Comparison of ENCODE assay signal across 8 cellular contexts in the genomic region with DNA sequence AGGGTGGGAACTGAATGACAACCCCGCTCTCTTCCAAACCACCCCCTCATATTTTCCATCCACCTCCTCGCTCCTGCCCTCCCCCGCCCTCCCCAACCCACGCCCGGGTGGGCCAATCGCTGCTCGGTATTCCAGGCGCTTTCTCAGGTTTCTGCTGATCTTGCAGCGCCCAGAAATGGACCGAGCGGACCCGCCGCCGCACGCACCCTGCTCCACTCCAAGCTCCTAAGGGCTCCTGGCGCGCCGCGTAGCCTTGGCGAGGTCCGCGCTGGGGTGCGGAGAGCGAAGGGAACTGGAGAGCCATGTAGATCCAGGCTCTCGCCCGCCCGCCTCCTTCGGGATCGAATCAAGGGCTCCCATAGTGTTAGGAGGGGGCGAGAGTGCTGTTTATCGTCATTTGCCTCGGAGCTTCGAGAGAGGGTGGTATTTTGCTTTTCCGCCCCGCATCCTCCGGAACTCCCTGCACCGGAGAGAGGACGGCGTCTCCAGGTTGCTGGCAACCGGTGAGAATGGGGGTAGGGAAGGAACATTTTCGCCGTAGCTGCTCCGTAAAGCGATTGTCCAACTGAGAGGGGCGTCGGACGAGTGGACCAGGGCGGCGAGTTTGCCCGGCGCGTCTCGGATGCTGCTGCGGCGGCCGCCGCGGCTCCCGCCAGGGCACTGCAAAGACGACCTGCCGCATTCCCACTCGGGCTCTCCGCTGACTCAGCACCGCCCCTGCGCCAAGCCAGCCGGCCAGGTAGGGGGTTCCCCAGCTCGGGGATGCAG. TPM values are rescaled to one million over a fixed set of nuclear protein-coding genes. Genes with fewer than 3 reads are reported as not detected.
DNase-seq lines count a peak whose midpoint lies in the region; ATAC-seq and TF ChIP-seq lines count a peak whose summit lies in the region.

A gene (plus strand): TSS at position 172 of the 768 bp plus-strand sequence. CDS start 1,474 bp downstream, outside the sequence.

- no peak within 1 kb of the TSS for H3K27ac Mint-ChIP-seq in activated CD4-positive, alpha-beta T cell treated with anti-CD3 and anti-CD28 coated beads, Interleukin-2, amount 10 ng/mL, durations not matched to agents 24 days and 14 days
- peak within 1 kb of the TSS; percentile 55 for H3K27ac Mint-ChIP-seq in activated CD8-positive, alpha-beta memory T cell treated with anti-CD3 and anti-CD28 coated beads, Interleukin-2, amount 10 ng/mL, durations not matched to agents 7 days and 5 days

- H3K4me1 Mint-ChIP-seq in activated CD4-positive, alpha-beta T cell treated with anti-CD3 and anti-CD28 coated beads, Interleukin-2, amount 10 ng/mL, durations not matched to agents 24 days and 14 days: peaks cover 15% of the 10 kb centered on the region
- peaks cover 16% of the 10 kb centered on the region for H3K4me1 Mint-ChIP-seq in activated CD8-positive, alpha-beta memory T cell treated with anti-CD3 and anti-CD28 coated beads, Interleukin-2, amount 10 ng/mL, durations not matched to agents 7 days and 5 days

- H3K4me3 ChIP-seq in cardiac muscle cell: peak within 1 kb of the TSS; percentile 29

- H3K9me3 ChIP-seq in cardiac muscle cell (ENCODE audit: low read depth): no peaks in the 10 kb centered on the region

- peaks cover 45% of the 10 kb centered on the region for H3K27me3 Mint-ChIP-seq in activated CD4-positive, alpha-beta T cell treated with anti-CD3 and anti-CD28 coated beads, Interleukin-2, amount 10 ng/mL, durations not matched to agents 24 days and 14 days
- peaks cover 55% of the 10 kb centered on the region for H3K27me3 Mint-ChIP-seq in activated CD8-positive, alpha-beta memory T cell treated with anti-CD3 and anti-CD28 coated beads, Interleukin-2, amount 10 ng/mL, durations not matched to agents 7 days and 5 days

- CTCF ChIA-PET in activated CD8-positive, alpha-beta memory T cell treated with anti-CD3 and anti-CD28 coated beads, Interleukin-2, amount 10 ng/mL, durations not matched to agents 7 days and 5 days (lab: Charles Lee): interaction anchor here (1.1 to 1.7 kb wide), 3 partner anchors 12 to 61 kb away, joined by 3 to 5 read pairs (median 4); no protein-coding TSS in a partner anchor

- H3K36me3 ChIP-seq in cardiac muscle cell: no peaks in the 10 kb centered on the region

- H3K9me3 Mint-ChIP-seq in activated CD4-positive, alpha-beta T cell treated with anti-CD3 and anti-CD28 coated beads, Interleukin-2, amount 10 ng/mL, durations not matched to agents 24 days and 14 days: no peaks in the 10 kb centered on the region
- peaks cover 2% of the 10 kb centered on the region for H3K9me3 Mint-ChIP-seq in activated CD8-positive, alpha-beta memory T cell treated with anti-CD3 and anti-CD28 coated beads, Interleukin-2, amount 10 ng/mL, durations not matched to agents 7 days and 5 days (ENCODE audit: low read depth)

- no peaks in the 10 kb centered on the region for H3K36me3 Mint-ChIP-seq in activated CD4-positive, alpha-beta T cell treated with anti-CD3 and anti-CD28 coated beads, Interleukin-2, amount 10 ng/mL, durations not matched to agents 24 days and 14 days (ENCODE audit: low read depth)
- peaks cover 2% of the 10 kb centered on the region for H3K36me3 Mint-ChIP-seq in activated CD8-positive, alpha-beta memory T cell treated with anti-CD3 and anti-CD28 coated beads, Interleukin-2, amount 10 ng/mL, durations not matched to agents 7 days and 5 days

- intact Hi-C loops in activated CD4-positive, alpha-beta T cell treated with anti-CD3 and anti-CD28 coated beads, Interleukin-2, amount 10 ng/mL, durations not matched to agents 24 days and 14 days (cut with micrococcal nuclease): no loop called here

- no peak for TF ChIP-seq CTCF in cardiac muscle cell (IDR thresholded peaks at IDR 0.05; ENCODE audit: low read depth, low read length)

- peaks cover 99% of the 10 kb centered on the region for H3K27me3 ChIP-seq in cardiac muscle cell

- ATAC-seq in activated CD8-positive, alpha-beta memory T cell treated with anti-CD3 and anti-CD28 coated beads, Interleukin-2, amount 10 ng/mL, durations not matched to agents 7 days and 5 days: no peak
- no peak for ATAC-seq in HG03342 (IDR thresholded peaks at IDR 0.05; ENCODE audit: unreplicated experiment)

- peak within 1 kb of the TSS; percentile 85 for H3K4me3 Mint-ChIP-seq in activated CD4-positive, alpha-beta T cell treated with anti-CD3 and anti-CD28 coated beads, Interleukin-2, amount 10 ng/mL, durations not matched to agents 24 days and 14 days
- H3K4me3 Mint-ChIP-seq in activated CD8-positive, alpha-beta memory T cell treated with anti-CD3 and anti-CD28 coated beads, Interleukin-2, amount 10 ng/mL, durations not matched to agents 7 days and 5 days: peak within 1 kb of the TSS; percentile 78

- no peak within 1 kb of the TSS for H3K27ac ChIP-seq in cardiac muscle cell

- DNase-seq in activated CD4-positive, alpha-beta T cell treated with anti-CD3 and anti-CD28 coated beads, Interleukin-2, amount 10 ng/mL, durations not matched to agents 24 days and 14 days: peak; percentile 63
- DNase-seq in activated CD4-positive, alpha-beta T cell treated with anti-CD3 and anti-CD28 coated beads, Interleukin-2, amount 50 U/mL, for 4 hours: no peak
- no peak for DNase-seq in activated CD8-positive, alpha-beta memory T cell treated with anti-CD3 and anti-CD28 coated beads, Interleukin-2, amount 10 ng/mL, durations not matched to agents 7 days and 5 days
- DNase-seq in cardiac muscle cell (ENCODE audit: low read depth in 1 of 2, low spot score in 1 of 2) (peak; percentile 19 to 70), putamen (ENCODE audit: low spot score) (peak; percentile 40), HUDEP-2 (lab: John Stamatoyannopoulos, UW; ENCODE audit: unreplicated experiment in 76 of 76) (no peak), NAMALWA (ENCODE audit: low spot score) (no peak)

- H3K4me1 ChIP-seq in cardiac muscle cell (ENCODE audit: low read depth): no peaks in the 10 kb centered on the region

RNA-seq across cellular contexts. Expression of the gene that starts here (rescaled TPM):
- total RNA-seq in activated CD4-positive, alpha-beta T cell treated with anti-CD3 and anti-CD28 coated beads, Interleukin-2, amount 10 ng/mL, durations not matched to agents 24 days and 14 days: not detected in 2 replicates
- total RNA-seq in activated CD8-positive, alpha-beta memory T cell treated with anti-CD3 and anti-CD28 coated beads, Interleukin-2, amount 10 ng/mL, durations not matched to agents 7 days and 5 days: not detected
- total RNA-seq in cardiac muscle cell: 0.07 and 0.18 TPM in 2 replicates
- polyA plus RNA-seq in cardiac muscle cell: not detected in 2 replicates

Comparison
In these comparisons a context has a peak if more than half of its experiments do, and no peak if none do; other contexts are left out.
1. Peak in DNase-seq in activated CD4-positive, alpha-beta T cell treated with anti-CD3 and anti-CD28 coated beads, Interleukin-2, amount 10 ng/mL, durations not matched to agents 24 days and 14 days; RNA of the gene not detected or under 1 TPM.
2. Peak in DNase-seq and H3K4me3 ChIP-seq in cardiac muscle cell; RNA of the gene not detected or under 1 TPM.